In the genomic region with DNA sequence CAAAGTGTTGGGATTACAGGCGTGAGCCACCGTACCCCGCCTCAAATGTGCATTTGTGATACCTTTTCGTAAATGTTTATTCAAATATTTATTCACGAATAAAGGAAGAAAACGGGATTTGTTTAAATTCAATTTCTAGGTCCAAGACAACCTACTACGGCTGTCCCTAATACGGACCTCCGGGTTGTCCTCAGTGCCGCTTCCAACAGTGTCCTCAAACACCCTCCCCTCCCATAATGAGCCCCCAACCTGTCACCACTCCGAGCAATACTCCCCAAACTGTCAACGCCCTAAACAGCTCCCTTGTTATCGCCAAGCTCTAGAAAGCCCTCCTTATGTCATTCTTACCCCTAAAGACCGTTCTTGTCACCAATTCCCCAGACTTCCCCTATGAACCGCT, we compare ENCODE assay signal across 1 cellular context.
TF ChIP-seq lines count a peak whose summit lies in the region.

No MANE protein-coding gene starts in this region.

TF ChIP-seq in HEK293, 187 proteins besides CTCF, POLR2A, EP300 and RAD21 (continued from another document):
- TF ChIP-seq PRDM4 (tag by site-specific recombination; IDR thresholded peaks at IDR 0.05), result peak; percentile 48; the same call in 1 of the 2 replicates
- peak; percentile 85 for TF ChIP-seq ZNF335 (tag by site-specific recombination; conservative IDR thresholded peaks at IDR 0.05)
- no peak for TF ChIP-seq ZNF391 (tag by site-specific recombination; IDR thresholded peaks at IDR 0.05; ENCODE audit: borderline replicate concordance, low read depth)
- peak; percentile 87 for TF ChIP-seq WT1 (tag by site-specific recombination; IDR thresholded peaks at IDR 0.05)
- TF ChIP-seq ZNF449 (tag by site-specific recombination; IDR thresholded peaks at IDR 0.05), result no peak
- TF ChIP-seq MYNN (tag by site-specific recombination; IDR thresholded peaks at IDR 0.05; ENCODE audit: borderline replicate concordance), result no peak
TF ChIP-seq in HEK293: peak in this region for 4.
